Comparison of ENCODE assay signal across 25 cellular contexts in genomic region chr11:122339661-122340060, GRCh38.
"Had no signal": no experiment of that assay in that cellular context is flagged by ENCODE, and none has a peak within 500 bp of the region (broad histone marks: within the 10 kb centered on the region; RNA-seq: fewer than 3 reads in every experiment).

No MANE protein-coding gene starts in this region.

- H3K4me2 ChIP-seq: neural progenitor cell, smooth muscle cell had no signal

- DNase-seq: activated CD4-positive, alpha-beta memory T cell treated with anti-CD3 and anti-CD28 coated beads, Interleukin-2, amount 10 ng/mL, durations not matched to agents 7 days and 5 days; activated CD4-positive, alpha-beta T cell treated with anti-CD3 and anti-CD28 coated beads, Interleukin-2, amount 10 ng/mL, durations not matched to agents 7 days and 5 days; activated CD4-positive, CD25-positive, alpha-beta regulatory T cell treated with anti-CD3 and anti-CD28 coated beads, Interleukin-2, amount 50 U/mL, for 72 hours; activated CD8-positive, alpha-beta memory T cell treated with anti-CD3 and anti-CD28 coated beads, Interleukin-2, amount 50 U/mL, for 48 hours; activated gamma-delta T cell; activated naive CD4-positive, alpha-beta T cell treated with anti-CD3 and anti-CD28 coated beads, Interleukin-2, amount 50 U/mL, for 16 hours; activated T-cell treated with anti-CD3 and anti-CD28 coated beads, Interleukin-2, amount 50 U/mL, for 24 hours; amygdala; colonic mucosa; effector CD8-positive, alpha-beta T cell; hippocampal formation; immature natural killer cell; naive thymus-derived CD8-positive, alpha-beta T cell; occipital lobe; psoas muscle; stimulated activated CD4-positive, alpha-beta T cell treated with anti-CD3 and anti-CD28 coated beads, Interleukin-2, amount 100 ng/mL, for 24 hours; stimulated activated naive B cell treated with anti-CD40 and anti-IgM and Interleukin-4, amounts not matched to agents 10 μg/mL and 1 μg/mL and 100 μg/mL, for 72 hours; stomach; T-helper 1 cell; transverse colon had no signal

- H3K9me3 Mint-ChIP-seq: activated CD4-positive, alpha-beta memory T cell treated with anti-CD3 and anti-CD28 coated beads, Interleukin-2, amount 10 ng/mL, durations not matched to agents 7 days and 5 days; activated CD4-positive, alpha-beta T cell treated with anti-CD3 and anti-CD28 coated beads, Interleukin-2, amount 10 ng/mL, durations not matched to agents 7 days and 5 days; activated T-cell treated with anti-CD3 and anti-CD28 coated beads, Interleukin-2, amount 50 U/mL, for 24 hours; immature natural killer cell; memory B cell had no signal

- H3K9me3 ChIP-seq: colonic mucosa, gastroesophageal sphincter, psoas muscle, stomach, transverse colon had no signal

- H3K27ac ChIP-seq: colonic mucosa, gastroesophageal sphincter, neural progenitor cell, parathyroid adenoma, psoas muscle, stomach, transverse colon had no signal

- H3K79me2 ChIP-seq: parathyroid adenoma had no signal

- H3K27ac Mint-ChIP-seq: activated CD4-positive, alpha-beta memory T cell treated with anti-CD3 and anti-CD28 coated beads, Interleukin-2, amount 10 ng/mL, durations not matched to agents 7 days and 5 days; activated CD4-positive, alpha-beta T cell treated with anti-CD3 and anti-CD28 coated beads, Interleukin-2, amount 10 ng/mL, durations not matched to agents 7 days and 5 days; activated T-cell treated with anti-CD3 and anti-CD28 coated beads, Interleukin-2, amount 50 U/mL, for 24 hours; immature natural killer cell; memory B cell; naive thymus-derived CD8-positive, alpha-beta T cell; neural progenitor cell; stimulated activated naive B cell treated with anti-CD40 and anti-IgM and Interleukin-4, amounts not matched to agents 10 μg/mL and 1 μg/mL and 100 μg/mL, for 72 hours had no signal

- H3K4me3 Mint-ChIP-seq: activated CD4-positive, alpha-beta memory T cell treated with anti-CD3 and anti-CD28 coated beads, Interleukin-2, amount 10 ng/mL, durations not matched to agents 7 days and 5 days; activated CD4-positive, alpha-beta T cell treated with anti-CD3 and anti-CD28 coated beads, Interleukin-2, amount 10 ng/mL, durations not matched to agents 7 days and 5 days; activated T-cell treated with anti-CD3 and anti-CD28 coated beads, Interleukin-2, amount 50 U/mL, for 24 hours; immature natural killer cell; memory B cell; naive thymus-derived CD8-positive, alpha-beta T cell; neural progenitor cell; stimulated activated naive B cell treated with anti-CD40 and anti-IgM and Interleukin-4, amounts not matched to agents 10 μg/mL and 1 μg/mL and 100 μg/mL, for 72 hours had no signal

- H3K9ac ChIP-seq: neural progenitor cell, parathyroid adenoma had no signal

- H3K36me3 Mint-ChIP-seq: immature natural killer cell; memory B cell; naive thymus-derived CD8-positive, alpha-beta T cell; stimulated activated naive B cell treated with anti-CD40 and anti-IgM and Interleukin-4, amounts not matched to agents 10 μg/mL and 1 μg/mL and 100 μg/mL, for 72 hours had no signal

- H3K27me3 Mint-ChIP-seq: activated CD4-positive, alpha-beta memory T cell treated with anti-CD3 and anti-CD28 coated beads, Interleukin-2, amount 10 ng/mL, durations not matched to agents 7 days and 5 days; activated CD4-positive, alpha-beta T cell treated with anti-CD3 and anti-CD28 coated beads, Interleukin-2, amount 10 ng/mL, durations not matched to agents 7 days and 5 days; activated T-cell treated with anti-CD3 and anti-CD28 coated beads, Interleukin-2, amount 50 U/mL, for 24 hours; memory B cell; stimulated activated naive B cell treated with anti-CD40 and anti-IgM and Interleukin-4, amounts not matched to agents 10 μg/mL and 1 μg/mL and 100 μg/mL, for 72 hours had no signal

- H2AFZ ChIP-seq: neural progenitor cell, parathyroid adenoma had no signal

- H3K27me3 ChIP-seq: colonic mucosa, gastroesophageal sphincter, neural progenitor cell, stomach, transverse colon had no signal

- H3K4me1 ChIP-seq: colonic mucosa, neural progenitor cell, parathyroid adenoma, psoas muscle, stomach, transverse colon had no signal

- H3K36me3 ChIP-seq: colonic mucosa, gastroesophageal sphincter, neural progenitor cell, stomach, transverse colon had no signal

- H3K4me3 ChIP-seq: colonic mucosa, gastroesophageal sphincter, neural progenitor cell, psoas muscle, smooth muscle cell, stomach, transverse colon had no signal

- H3K4me1 Mint-ChIP-seq: activated CD4-positive, alpha-beta memory T cell treated with anti-CD3 and anti-CD28 coated beads, Interleukin-2, amount 10 ng/mL, durations not matched to agents 7 days and 5 days; activated CD4-positive, alpha-beta T cell treated with anti-CD3 and anti-CD28 coated beads, Interleukin-2, amount 10 ng/mL, durations not matched to agents 7 days and 5 days; immature natural killer cell; memory B cell; naive thymus-derived CD8-positive, alpha-beta T cell; stimulated activated naive B cell treated with anti-CD40 and anti-IgM and Interleukin-4, amounts not matched to agents 10 μg/mL and 1 μg/mL and 100 μg/mL, for 72 hours had no signal
